18 cellular contexts compared by ENCODE assay signal in the genomic region with DNA sequence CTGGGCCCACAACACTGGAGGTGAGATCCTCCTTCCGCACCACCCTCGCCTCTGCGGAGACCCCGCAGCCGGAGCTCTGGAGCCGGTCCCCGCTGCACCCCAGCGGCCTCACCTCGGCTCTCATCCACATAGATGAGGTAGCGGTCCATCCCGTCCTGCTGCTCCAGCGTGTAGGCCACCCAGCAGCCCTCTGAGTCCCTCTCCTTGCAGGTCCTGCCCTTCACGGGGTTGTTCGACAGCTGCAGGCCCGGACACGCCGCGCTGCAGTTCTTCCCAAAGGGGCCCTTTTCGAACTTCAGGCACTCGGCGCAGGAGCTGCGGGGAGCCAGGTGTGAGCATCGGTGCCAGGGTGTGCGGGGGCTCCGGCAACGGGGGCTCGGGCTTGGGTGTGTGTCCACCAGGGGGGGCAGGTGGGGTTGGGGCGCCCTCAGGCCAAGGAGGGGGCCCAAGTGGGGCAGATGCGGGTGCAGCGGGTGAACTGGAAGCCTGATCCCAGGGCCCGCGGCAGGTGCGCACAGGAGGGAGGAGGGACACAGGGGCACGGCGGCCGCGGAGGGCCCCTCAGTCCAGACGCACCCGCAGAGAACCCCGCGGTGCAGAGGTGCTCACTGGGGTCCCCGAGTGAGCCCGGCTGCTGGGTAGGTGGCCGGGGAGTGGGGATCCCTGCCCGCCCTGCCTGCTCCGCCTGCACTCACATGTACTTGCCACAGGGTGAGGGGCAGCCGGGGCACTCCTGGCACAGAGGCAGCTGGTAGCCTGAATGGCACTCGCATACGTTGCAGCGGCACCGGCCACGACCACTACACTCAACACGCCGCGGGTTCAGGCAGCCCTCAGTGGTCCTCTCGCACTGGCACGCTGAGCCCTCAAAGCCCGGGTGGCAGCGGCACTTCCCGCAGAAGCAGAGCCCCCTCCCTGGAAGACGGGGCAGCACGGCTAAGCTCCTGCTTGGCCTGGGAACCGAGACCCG. TPM values are rescaled to one million over a fixed set of nuclear protein-coding genes. Genes with fewer than 3 reads are reported as not detected.
DNase-seq lines count a peak whose midpoint lies in the region; ATAC-seq, FAIRE-seq and TF ChIP-seq lines count a peak whose summit lies in the region.
"Had no signal": no experiment of that assay in that cellular context is flagged by ENCODE, and none has a peak within 500 bp of the region (broad histone marks: within the 10 kb centered on the region; RNA-seq: fewer than 3 reads in every experiment).

No MANE protein-coding gene starts in this region.

- CTCF ChIA-PET in PC-3 (lab: Charles Lee) (no interaction called here), Caco-2 (lab: Charles Lee) (interaction anchor here (0.7 kb wide), 1 partner anchor 370 kb away, joined by 4 read pairs; no protein-coding TSS in a partner anchor)

- no peaks in the 10 kb centered on the region for H3K79me1 ChIP-seq in trophoblast cell (ENCODE audit: low read length)

- peaks cover 4% of the 10 kb centered on the region for H3K27me3 Mint-ChIP-seq in Caco-2 (ENCODE audit: insufficient read depth, unreplicated experiment)
- H3K27me3 Mint-ChIP-seq: IgD-negative memory B cell had no signal

- H3K4me1 Mint-ChIP-seq in Caco-2 (ENCODE audit: low read depth, unreplicated experiment), result no peaks in the 10 kb centered on the region

- WGBS in trophoblast cell (ENCODE audit: extremely low coverage, insufficient coverage, insufficient read length), result no CpG with 5 or more reads among the region's 64 CpGs

- H3K14ac ChIP-seq in trophoblast cell (ENCODE audit: low read length), result no peak overlapping the region

- DNase-seq in Right ventricle myocardium inferior (ENCODE audit: missing footprints) (peak; percentile 61), right atrium auricular region (ENCODE audit: low spot score) (no peak), PC-3 (no peak), left ventricle myocardium superior (peak; percentile 30), trophoblast cell (no peak), Caco-2 (no peak), D721Med (ENCODE audit: insufficient read length, low spot score) (no peak)
- DNase-seq: NCI-H1105 treated with DMSO at 0.1 percent for 48 hours, NCI-H1694 treated with DMSO at 0.1 percent for 48 hours, NCI-H2107, NCI-H446 treated with DMSO at 0.1 percent for 48 hours, OCI-M1 had no signal

- H3F3A ChIP-seq in PC-3 (ENCODE audit: low read length, unreplicated experiment), result no peaks in the 10 kb centered on the region

- H3K36me3 ChIP-seq in right atrium auricular region (no peaks in the 10 kb centered on the region), PC-3 (ENCODE audit: low read depth, low read length) (no peaks in the 10 kb centered on the region), trophoblast cell (ENCODE audit: control insufficient read depth in 1 of 2, insufficient read depth in 2 of 2, low read length in 2 of 2) (no peaks in the 10 kb centered on the region), Caco-2 (ENCODE audit: control insufficient read depth, insufficient read depth, low read length) (no peaks in the 10 kb centered on the region)
- H3K36me3 ChIP-seq: HAP-1 had no signal

- H2AFZ ChIP-seq in PC-3 (ENCODE audit: low read length) (no peak overlapping the region), trophoblast cell (ENCODE audit: insufficient read depth, low read length, poor library complexity) (no peak overlapping the region)

- H4K20me1 ChIP-seq in PC-3 (ENCODE audit: low read length), result no peaks in the 10 kb centered on the region

- H3K4me3 Mint-ChIP-seq in Caco-2 (ENCODE audit: unreplicated experiment), result no peak overlapping the region
- H3K4me3 Mint-ChIP-seq: IgD-negative memory B cell had no signal

- FAIRE-seq in D721Med (lab: Jason Lieb, UNC), result no peak

- H3K27ac ChIP-seq in right atrium auricular region (no peak overlapping the region), PC-3 (ENCODE audit: low read length) (no peak overlapping the region), trophoblast cell (ENCODE audit: low read depth, low read length) (no peak overlapping the region)
- H3K27ac ChIP-seq: C4-2B, RWPE1, SK-N-MC had no signal

- H3K4me2 ChIP-seq in PC-3 (ENCODE audit: low read length), result no peak overlapping the region
- H3K4me2 ChIP-seq in trophoblast cell (ENCODE audit: low read length), result no peak overlapping the region

- H3K4me3 ChIP-seq in right atrium auricular region (no peak overlapping the region), PC-3 (ENCODE audit: low read length) (no peak overlapping the region), trophoblast cell (ENCODE audit: low read depth, low read length) (peak overlapping the region; percentile 28), Caco-2 (ENCODE audit: low read depth, low read length) (no peak overlapping the region)
- H3K4me3 ChIP-seq: HAP-1, SK-N-MC had no signal

- no peak overlapping the region for H4K12ac ChIP-seq in trophoblast cell (ENCODE audit: low read depth, low read length)

- H3K27ac Mint-ChIP-seq in Caco-2 (ENCODE audit: unreplicated experiment), result no peak overlapping the region
- H3K27ac Mint-ChIP-seq: IgD-negative memory B cell had no signal

- no peaks in the 10 kb centered on the region for H3K79me2 ChIP-seq in PC-3 (ENCODE audit: low read length)
- H3K79me2 ChIP-seq in trophoblast cell (ENCODE audit: control insufficient read depth, insufficient read depth, low read length, poor library complexity), result no peaks in the 10 kb centered on the region

- no peak overlapping the region for H2BK12ac ChIP-seq in trophoblast cell (ENCODE audit: low read length)

- ATAC-seq in Right ventricle myocardium inferior (no peak), PC-3 (no peak), left ventricle myocardium superior (no peak), GM21619 (IDR thresholded peaks at IDR 0.05; ENCODE audit: unreplicated experiment) (no peak)

- H3K9me3 ChIP-seq in right atrium auricular region, result no peaks in the 10 kb centered on the region
- no peaks in the 10 kb centered on the region for H3K9me3 ChIP-seq in PC-3 (ENCODE audit: low read length)
- H3K9me3 ChIP-seq in trophoblast cell (ENCODE audit: insufficient read depth, low read depth, low read length), result peaks cover 6% of the 10 kb centered on the region
- H3K9me3 ChIP-seq in Caco-2, result no peaks in the 10 kb centered on the region
- H3K9me3 ChIP-seq: HAP-1 had no signal

- no peak overlapping the region for H3K4ac ChIP-seq in trophoblast cell (ENCODE audit: low read depth, low read length)

- TF ChIP-seq CTCF in right atrium auricular region (IDR thresholded peaks at IDR 0.05), result no peak
- 0 out of 2 replicates have a peak, but pooled peaks have one; percentile 12 for TF ChIP-seq CTCF in PC-3 (conservative IDR thresholded peaks at IDR 0.05; ENCODE audit: low read depth, low read length)
- TF ChIP-seq CTCF in Caco-2 (IDR thresholded peaks at IDR 0.05; ENCODE audit: insufficient read depth in 1 of 2, low read depth in 1 of 2, low read length in 1 of 2, severe bottlenecking in 1 of 2, unreplicated experiment in 1 of 2), result no peak
- no peak for TF ChIP-seq CTCF in D721Med (IDR thresholded peaks at IDR 0.05; ENCODE audit: insufficient read depth, missing control alignments)

- BruUV-seq in PC-3 (replicated peaks; lab: Mats Ljungman, UMichigan) (no TSS peak), Caco-2 (replicated peaks; lab: Mats Ljungman, UMichigan) (no TSS peak)

- intact Hi-C loops in Right ventricle myocardium inferior (cut with DNase I) (no loop called here), PC-3 (cut with micrococcal nuclease) (no loop called here), left ventricle myocardium superior (cut with micrococcal nuclease) (no loop called here), Caco-2 (cut with micrococcal nuclease; ENCODE audit: unreplicated experiment) (no loop called here)

- no peak overlapping the region for H4K8ac ChIP-seq in trophoblast cell (ENCODE audit: low read depth, low read length)

- H3K9ac ChIP-seq in PC-3 (ENCODE audit: low read length), result no peak overlapping the region
- no peak overlapping the region for H3K9ac ChIP-seq in trophoblast cell (ENCODE audit: low read length)

- no peak overlapping the region for H2BK5ac ChIP-seq in trophoblast cell (ENCODE audit: low read depth, low read length, poor library complexity)

- H3K4me1 ChIP-seq in right atrium auricular region (no peaks in the 10 kb centered on the region), PC-3 (ENCODE audit: insufficient read depth, low read length) (no peaks in the 10 kb centered on the region), trophoblast cell (ENCODE audit: control insufficient read depth in 1 of 2, insufficient read depth in 2 of 2, low read length in 2 of 2) (no peaks in the 10 kb centered on the region), Caco-2 (no peaks in the 10 kb centered on the region)
- H3K4me1 ChIP-seq: HAP-1 had no signal

- no peak overlapping the region for H2BK120ac ChIP-seq in trophoblast cell (ENCODE audit: insufficient read depth, low read length, poor library complexity)

- H3K36me3 Mint-ChIP-seq in Caco-2 (ENCODE audit: insufficient read depth, unreplicated experiment), result no peaks in the 10 kb centered on the region
- H3K36me3 Mint-ChIP-seq: IgD-negative memory B cell had no signal

- no peaks in the 10 kb centered on the region for H3K9me3 Mint-ChIP-seq in Caco-2 (ENCODE audit: unreplicated experiment)
- H3K9me3 Mint-ChIP-seq: IgD-negative memory B cell had no signal

- no peak overlapping the region for H3K23ac ChIP-seq in trophoblast cell (ENCODE audit: low read length)

- no peak overlapping the region for H4K91ac ChIP-seq in trophoblast cell (ENCODE audit: low read depth, low read length)

- POLR2A ChIA-PET in PC-3 (lab: Charles Lee; ENCODE audit: unreplicated experiment) (no interaction called here), Caco-2 (lab: Charles Lee) (no interaction called here)

- H3K27me3 ChIP-seq in right atrium auricular region (no peaks in the 10 kb centered on the region), PC-3 (ENCODE audit: low read length) (no peaks in the 10 kb centered on the region), trophoblast cell (ENCODE audit: insufficient read depth, low read length) (no peaks in the 10 kb centered on the region), Caco-2 (replicated peaks; ENCODE audit: control insufficient read depth, insufficient read depth, low read length) (no peaks in the 10 kb centered on the region)

- no peak overlapping the region for H3K18ac ChIP-seq in trophoblast cell (ENCODE audit: low read length)

- H3K9me2 ChIP-seq in PC-3 (replicated peaks; ENCODE audit: low read length), result no peaks in the 10 kb centered on the region

- H2AK5ac ChIP-seq in trophoblast cell (ENCODE audit: low read length), result no peak overlapping the region

RNA-seq across cellular contexts. Expression of a gene that starts 15.4 kb away (rescaled TPM):
- total RNA-seq in Right ventricle myocardium inferior (160 TPM), right atrium auricular region (100 to 1,000 TPM; 284 to 303 TPM), PC-3 (2014; rRNA removed) (330 and 455 TPM in 2 replicates), left ventricle myocardium superior (143 TPM), Caco-2 (2022) (296 and 306 TPM in 2 replicates)
- 258 and 262 TPM in 2 replicates for polyA plus RNA-seq in trophoblast cell (2013)

RNA-seq across cellular contexts. Expression of a gene that starts 31.8 kb away (rescaled TPM):
- total RNA-seq in Right ventricle myocardium inferior (36.7 TPM), right atrium auricular region (10 to 100 TPM; 16.7 to 63.6 TPM), PC-3 (2014; rRNA removed) (45.1 and 45.7 TPM in 2 replicates), left ventricle myocardium superior (26.5 TPM), Caco-2 (2022) (0.48 and 1.1 TPM in 2 replicates)
- polyA plus RNA-seq in trophoblast cell (2013), result 0.03 TPM in 2 replicates

RNA-seq across cellular contexts. Expression of a gene that starts 51.0 kb away (rescaled TPM):
- total RNA-seq in Right ventricle myocardium inferior (66.5 TPM), right atrium auricular region (10 to 100 TPM; 15.9 to 18.8 TPM), PC-3 (2014; rRNA removed) (80.1 and 94.9 TPM in 2 replicates), left ventricle myocardium superior (69.9 TPM), Caco-2 (2022) (54.0 and 62.1 TPM in 2 replicates)
- polyA plus RNA-seq in trophoblast cell (2013), result 19.1 and 21.1 TPM in 2 replicates

Comparison
In these comparisons a context has a peak if more than half of its experiments do, and no peak if none do; other contexts are left out.
1. DNase-seq: peak in Right ventricle myocardium inferior (single experiment) and left ventricle myocardium superior (single experiment); none in right atrium auricular region (single experiment), PC-3 (single experiment), trophoblast cell (0 of 2), Caco-2 (0 of 2) and D721Med (single experiment).